ENCODE assay signal across 11 cellular contexts in the genomic region with DNA sequence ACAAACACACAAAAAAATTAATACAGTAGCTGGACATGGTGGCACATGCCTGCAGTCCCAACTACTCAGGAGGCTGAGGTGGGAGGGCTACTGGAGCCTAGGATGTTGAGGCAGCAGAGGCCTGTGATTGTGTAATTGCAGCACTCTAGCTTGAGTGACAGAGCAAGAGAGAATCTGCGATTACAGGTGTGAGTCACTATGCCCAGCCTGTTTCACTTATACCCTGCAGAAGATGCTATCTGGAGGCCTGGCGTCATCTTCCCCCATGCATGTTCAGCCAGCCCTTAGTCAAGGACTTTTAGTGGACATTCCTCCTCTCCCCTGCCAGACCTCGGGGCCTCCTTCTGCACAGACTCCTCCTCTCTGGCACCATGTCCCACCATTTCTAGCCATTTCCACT. TPM values are rescaled to one million over a fixed set of nuclear protein-coding genes. Genes with fewer than 3 reads are reported as not detected.
DNase-seq lines count a peak whose midpoint lies in the region; ATAC-seq and TF ChIP-seq lines count a peak whose summit lies in the region.
"Had no signal": no experiment of that assay in that cellular context is flagged by ENCODE, and none has a peak within 500 bp of the region (broad histone marks: within the 10 kb centered on the region; RNA-seq: fewer than 3 reads in every experiment).

No MANE protein-coding gene starts in this region.

- intact Hi-C loops in heart left ventricle (cut with DNase I) (loop anchor here in 5 of 10 donors (5.0 kb wide), 1 partner anchor 53 kb away; no protein-coding TSS in a partner anchor), left ventricle myocardium inferior (cut with micrococcal nuclease) (no loop called here), lower leg skin (cut with DNase I; ENCODE audit: low total_unique reads) (loop anchor here (2.0 kb wide), 1 partner anchor 27 kb away; no protein-coding TSS in a partner anchor)

- TF ChIP-seq POLR2A in heart left ventricle (IDR thresholded peaks at IDR 0.05) = no peak
- TF ChIP-seq POLR2A in lower leg skin (IDR thresholded peaks at IDR 0.05) = no peak

- no peak overlapping the region for H3K4me2 ChIP-seq in fibroblast of lung (ENCODE audit: extremely low read depth, insufficient read depth, low read length)

- H3K79me2 ChIP-seq in fibroblast of lung (ENCODE audit: control insufficient read depth, insufficient read depth, low read length) = no peaks in the 10 kb centered on the region

- H3K4me3 ChIP-seq in heart left ventricle (no peak overlapping the region), left ventricle myocardium inferior (no peak overlapping the region), fibroblast of lung (replicated peaks in 1 of 4; ENCODE audit: control extremely low read depth in 1 of 4, insufficient read depth in 1 of 4, low read depth in 3 of 4, low read length in 4 of 4) (no peak overlapping the region), lower leg skin (ENCODE audit: low read depth, poor library complexity, severe bottlenecking) (no peak overlapping the region)

- ATAC-seq in heart left ventricle (peak; percentile 63 to 98 (median 92)), GM19467 (IDR thresholded peaks at IDR 0.05; ENCODE audit: unreplicated experiment) (no peak), HG02610 (IDR thresholded peaks at IDR 0.05; ENCODE audit: unreplicated experiment) (no peak)
- ATAC-seq: naive thymus-derived CD8-positive, alpha-beta T cell had no signal

- 40 to 52% (median 43%) methylated on average over 3 of the region's 3 CpGs for WGBS in heart left ventricle, 4 donors
- WGBS in lower leg skin, 2 donors = 43 to 47% methylated on average over 3 of the region's 3 CpGs

- H2AFZ ChIP-seq in fibroblast of lung (ENCODE audit: low read length) = no peak overlapping the region

- TF ChIP-seq CTCF in heart left ventricle (IDR thresholded peaks at IDR 0.05) = no peak
- TF ChIP-seq CTCF in left ventricle myocardium inferior (IDR thresholded peaks at IDR 0.05; ENCODE audit: borderline replicate concordance) = no peak
- TF ChIP-seq CTCF in fibroblast of lung (conservative IDR thresholded peaks at IDR 0.05 in 1 of 2, IDR thresholded peaks at IDR 0.05 in 1 of 2; ENCODE audit: low read depth in 1 of 2, low read length in 2 of 2) = no peak
- TF ChIP-seq CTCF in lower leg skin (IDR thresholded peaks at IDR 0.05) = no peak

- H4K20me1 ChIP-seq in fibroblast of lung (ENCODE audit: control insufficient read depth, extremely low read depth, insufficient read depth, low read length) = no peaks in the 10 kb centered on the region

- no peaks in the 10 kb centered on the region for H3K27me3 ChIP-seq in heart left ventricle
- H3K27me3 ChIP-seq in left ventricle myocardium inferior (ENCODE audit: low read depth) = no peaks in the 10 kb centered on the region
- peaks cover 2% of the 10 kb centered on the region for H3K27me3 ChIP-seq in fibroblast of lung (ENCODE audit: control insufficient read depth, insufficient read depth, low read length)

- H3K36me3 ChIP-seq in heart left ventricle (no peaks in the 10 kb centered on the region), left ventricle myocardium inferior (no peaks in the 10 kb centered on the region), fibroblast of lung (ENCODE audit: control insufficient read depth, insufficient read depth, low read length) (no peaks in the 10 kb centered on the region)

- H3K4me1 ChIP-seq in heart left ventricle = peaks cover 0 to 4% (median 0%) of the 10 kb centered on the region in 12 donors
- no peaks in the 10 kb centered on the region for H3K4me1 ChIP-seq in left ventricle myocardium inferior
- no peaks in the 10 kb centered on the region for H3K4me1 ChIP-seq in fibroblast of lung (ENCODE audit: control insufficient read depth, extremely low read depth, insufficient read depth, low read length)

- no peaks in the 10 kb centered on the region for H3K9me3 ChIP-seq in heart left ventricle
- H3K9me3 ChIP-seq in left ventricle myocardium inferior (replicated peaks) = no peaks in the 10 kb centered on the region
- H3K9me3 ChIP-seq in fibroblast of lung (ENCODE audit: control insufficient read depth, insufficient read depth, low read depth, low read length) = no peaks in the 10 kb centered on the region
- H3K9me3 ChIP-seq: Caco-2 had no signal

- H3K27ac ChIP-seq in heart left ventricle = peak overlapping the region in 2 of 12 donors; percentile 30 to 42
- H3K27ac ChIP-seq in left ventricle myocardium inferior (replicated peaks) = no peak overlapping the region
- H3K27ac ChIP-seq in fibroblast of lung (ENCODE audit: insufficient read depth, low read length) = no peak overlapping the region

- peak in 2 of 5 donors; percentile 34 to 83 for DNase-seq in heart left ventricle
- no peak for DNase-seq in left ventricle myocardium inferior
- DNase-seq in OCI-M1 (lab: John Stamatoyannopoulos, UW) = peak; percentile 28
- DNase-seq in fibroblast of lung (ENCODE audit: low read depth in 2 of 2) = peak; percentile 7 to 85
- DNase-seq in ureter (ENCODE audit: low spot score) = peak; percentile 66
- DNase-seq in lower leg skin (ENCODE audit: low spot score in 2 of 2) = no peak
- DNase-seq: activated CD8-positive, alpha-beta memory T cell treated with anti-CD3 and anti-CD28 coated beads, Interleukin-2, amount 50 U/mL, for 4 hours; Caco-2; naive thymus-derived CD8-positive, alpha-beta T cell had no signal

- H3K9ac ChIP-seq in fibroblast of lung (ENCODE audit: insufficient read depth, low read length) = no peak overlapping the region

RNA-seq across cellular contexts. Expression of a gene that starts 36.3 kb away (rescaled TPM):
- total RNA-seq in heart left ventricle (10 to 100 TPM in 7 of 9 donors, 1 to 10 TPM in 2; 7.9 to 39.1 (median 14.3) TPM), left ventricle myocardium inferior (10.9 TPM), fibroblast of lung (21.5 and 22.9 TPM in 2 replicates), ureter (85.2 TPM), lower leg skin (10 to 100 TPM; 62.6 to 78.5 (median 71.3) TPM)
- polyA plus RNA-seq in heart left ventricle (10 to 100 TPM in 1 of 2 donors, 1 to 10 TPM in 1; 6.1 to 15.2 TPM), fibroblast of lung (23.6 and 35.6 TPM in 2 replicates)
- polyA plus RNA-seq in fibroblast of lung (2012) = 21.3 and 31.8 TPM in 2 replicates
- 38.8 and 50.6 TPM in 2 replicates for polyA minus RNA-seq in fibroblast of lung (ENCODE audit: low replicate concordance)

Comparison
In these comparisons a context has a peak if more than half of its experiments do, and no peak if none do; other contexts are left out.
1. ATAC-seq: peak in heart left ventricle (4 of 4); none in GM19467 (single experiment) and HG02610 (single experiment).
2. DNase-seq: peak in OCI-M1 (single experiment), fibroblast of lung (2 of 2) and ureter (single experiment); none in left ventricle myocardium inferior (single experiment) and lower leg skin (0 of 2).